Comparison of ENCODE assay signal across 1 cellular context in genomic region chr2:45650851-45651414, GRCh38.
TF ChIP-seq lines count a peak whose summit lies in the region.

No MANE protein-coding gene starts in this region.

TF ChIP-seq in GM12878, 131 proteins besides CTCF, POLR2A, EP300 and RAD21 (continued from another document and continues in another):
- TF ChIP-seq, protein P1, sequence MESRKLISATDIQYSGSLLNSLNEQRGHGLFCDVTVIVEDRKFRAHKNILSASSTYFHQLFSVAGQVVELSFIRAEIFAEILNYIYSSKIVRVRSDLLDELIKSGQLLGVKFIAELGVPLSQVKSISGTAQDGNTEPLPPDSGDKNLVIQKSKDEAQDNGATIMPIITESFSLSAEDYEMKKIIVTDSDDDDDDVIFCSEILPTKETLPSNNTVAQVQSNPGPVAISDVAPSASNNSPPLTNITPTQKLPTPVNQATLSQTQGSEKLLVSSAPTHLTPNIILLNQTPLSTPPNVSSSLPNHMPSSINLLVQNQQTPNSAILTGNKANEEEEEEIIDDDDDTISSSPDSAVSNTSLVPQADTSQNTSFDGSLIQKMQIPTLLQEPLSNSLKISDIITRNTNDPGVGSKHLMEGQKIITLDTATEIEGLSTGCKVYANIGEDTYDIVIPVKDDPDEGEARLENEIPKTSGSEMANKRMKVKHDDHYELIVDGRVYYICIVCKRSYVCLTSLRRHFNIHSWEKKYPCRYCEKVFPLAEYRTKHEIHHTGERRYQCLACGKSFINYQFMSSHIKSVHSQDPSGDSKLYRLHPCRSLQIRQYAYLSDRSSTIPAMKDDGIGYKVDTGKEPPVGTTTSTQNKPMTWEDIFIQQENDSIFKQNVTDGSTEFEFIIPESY (IDR thresholded peaks at IDR 0.05) = no peak
- TF ChIP-seq RELB (IDR thresholded peaks at IDR 0.05; ENCODE audit: low read depth) = peak; percentile 26; the same call in 1 of the 2 replicates
- no peak for TF ChIP-seq KDM1A (IDR thresholded peaks at IDR 0.05; ENCODE audit: borderline replicate concordance)
- TF ChIP-seq, protein P2, sequence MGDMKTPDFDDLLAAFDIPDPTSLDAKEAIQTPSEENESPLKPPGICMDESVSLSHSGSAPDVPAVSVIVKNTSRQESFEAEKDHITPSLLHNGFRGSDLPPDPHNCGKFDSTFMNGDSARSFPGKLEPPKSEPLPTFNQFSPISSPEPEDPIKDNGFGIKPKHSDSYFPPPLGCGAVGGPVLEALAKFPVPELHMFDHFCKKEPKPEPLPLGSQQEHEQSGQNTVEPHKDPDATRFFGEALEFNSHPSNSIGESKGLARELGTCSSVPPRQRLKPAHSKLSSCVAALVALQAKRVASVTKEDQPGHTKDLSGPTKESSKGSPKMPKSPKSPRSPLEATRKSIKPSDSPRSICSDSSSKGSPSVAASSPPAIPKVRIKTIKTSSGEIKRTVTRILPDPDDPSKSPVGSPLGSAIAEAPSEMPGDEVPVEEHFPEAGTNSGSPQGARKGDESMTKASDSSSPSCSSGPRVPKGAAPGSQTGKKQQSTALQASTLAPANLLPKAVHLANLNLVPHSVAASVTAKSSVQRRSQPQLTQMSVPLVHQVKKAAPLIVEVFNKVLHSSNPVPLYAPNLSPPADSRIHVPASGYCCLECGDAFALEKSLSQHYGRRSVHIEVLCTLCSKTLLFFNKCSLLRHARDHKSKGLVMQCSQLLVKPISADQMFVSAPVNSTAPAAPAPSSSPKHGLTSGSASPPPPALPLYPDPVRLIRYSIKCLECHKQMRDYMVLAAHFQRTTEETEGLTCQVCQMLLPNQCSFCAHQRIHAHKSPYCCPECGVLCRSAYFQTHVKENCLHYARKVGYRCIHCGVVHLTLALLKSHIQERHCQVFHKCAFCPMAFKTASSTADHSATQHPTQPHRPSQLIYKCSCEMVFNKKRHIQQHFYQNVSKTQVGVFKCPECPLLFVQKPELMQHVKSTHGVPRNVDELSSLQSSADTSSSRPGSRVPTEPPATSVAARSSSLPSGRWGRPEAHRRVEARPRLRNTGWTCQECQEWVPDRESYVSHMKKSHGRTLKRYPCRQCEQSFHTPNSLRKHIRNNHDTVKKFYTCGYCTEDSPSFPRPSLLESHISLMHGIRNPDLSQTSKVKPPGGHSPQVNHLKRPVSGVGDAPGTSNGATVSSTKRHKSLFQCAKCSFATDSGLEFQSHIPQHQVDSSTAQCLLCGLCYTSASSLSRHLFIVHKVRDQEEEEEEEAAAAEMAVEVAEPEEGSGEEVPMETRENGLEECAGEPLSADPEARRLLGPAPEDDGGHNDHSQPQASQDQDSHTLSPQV (IDR thresholded peaks at IDR 0.05) = no peak
- no peak for TF ChIP-seq NFYA (IDR thresholded peaks at IDR 0.05; ENCODE audit: borderline replicate concordance, low read depth, low read length)
- no peak for TF ChIP-seq FOS (IDR thresholded peaks at IDR 0.05; ENCODE audit: borderline replicate concordance, extremely low read depth, insufficient read length)
- TF ChIP-seq USF2 (IDR thresholded peaks at IDR 0.05; ENCODE audit: borderline replicate concordance, low read depth, low read length) = no peak
- TF ChIP-seq, protein P3, sequence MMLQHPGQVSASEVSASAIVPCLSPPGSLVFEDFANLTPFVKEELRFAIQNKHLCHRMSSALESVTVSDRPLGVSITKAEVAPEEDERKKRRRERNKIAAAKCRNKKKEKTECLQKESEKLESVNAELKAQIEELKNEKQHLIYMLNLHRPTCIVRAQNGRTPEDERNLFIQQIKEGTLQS (IDR thresholded peaks at IDR 0.05; ENCODE audit: borderline replicate concordance, extremely low read depth, low read depth, low read length) = no peak
- no peak for TF ChIP-seq KLF5 (IDR thresholded peaks at IDR 0.05; ENCODE audit: partially characterized antibody)
- TF ChIP-seq WRNIP1 (IDR thresholded peaks at IDR 0.05; ENCODE audit: borderline replicate concordance, low read depth, low read length) = no peak
- TF ChIP-seq, protein P4, sequence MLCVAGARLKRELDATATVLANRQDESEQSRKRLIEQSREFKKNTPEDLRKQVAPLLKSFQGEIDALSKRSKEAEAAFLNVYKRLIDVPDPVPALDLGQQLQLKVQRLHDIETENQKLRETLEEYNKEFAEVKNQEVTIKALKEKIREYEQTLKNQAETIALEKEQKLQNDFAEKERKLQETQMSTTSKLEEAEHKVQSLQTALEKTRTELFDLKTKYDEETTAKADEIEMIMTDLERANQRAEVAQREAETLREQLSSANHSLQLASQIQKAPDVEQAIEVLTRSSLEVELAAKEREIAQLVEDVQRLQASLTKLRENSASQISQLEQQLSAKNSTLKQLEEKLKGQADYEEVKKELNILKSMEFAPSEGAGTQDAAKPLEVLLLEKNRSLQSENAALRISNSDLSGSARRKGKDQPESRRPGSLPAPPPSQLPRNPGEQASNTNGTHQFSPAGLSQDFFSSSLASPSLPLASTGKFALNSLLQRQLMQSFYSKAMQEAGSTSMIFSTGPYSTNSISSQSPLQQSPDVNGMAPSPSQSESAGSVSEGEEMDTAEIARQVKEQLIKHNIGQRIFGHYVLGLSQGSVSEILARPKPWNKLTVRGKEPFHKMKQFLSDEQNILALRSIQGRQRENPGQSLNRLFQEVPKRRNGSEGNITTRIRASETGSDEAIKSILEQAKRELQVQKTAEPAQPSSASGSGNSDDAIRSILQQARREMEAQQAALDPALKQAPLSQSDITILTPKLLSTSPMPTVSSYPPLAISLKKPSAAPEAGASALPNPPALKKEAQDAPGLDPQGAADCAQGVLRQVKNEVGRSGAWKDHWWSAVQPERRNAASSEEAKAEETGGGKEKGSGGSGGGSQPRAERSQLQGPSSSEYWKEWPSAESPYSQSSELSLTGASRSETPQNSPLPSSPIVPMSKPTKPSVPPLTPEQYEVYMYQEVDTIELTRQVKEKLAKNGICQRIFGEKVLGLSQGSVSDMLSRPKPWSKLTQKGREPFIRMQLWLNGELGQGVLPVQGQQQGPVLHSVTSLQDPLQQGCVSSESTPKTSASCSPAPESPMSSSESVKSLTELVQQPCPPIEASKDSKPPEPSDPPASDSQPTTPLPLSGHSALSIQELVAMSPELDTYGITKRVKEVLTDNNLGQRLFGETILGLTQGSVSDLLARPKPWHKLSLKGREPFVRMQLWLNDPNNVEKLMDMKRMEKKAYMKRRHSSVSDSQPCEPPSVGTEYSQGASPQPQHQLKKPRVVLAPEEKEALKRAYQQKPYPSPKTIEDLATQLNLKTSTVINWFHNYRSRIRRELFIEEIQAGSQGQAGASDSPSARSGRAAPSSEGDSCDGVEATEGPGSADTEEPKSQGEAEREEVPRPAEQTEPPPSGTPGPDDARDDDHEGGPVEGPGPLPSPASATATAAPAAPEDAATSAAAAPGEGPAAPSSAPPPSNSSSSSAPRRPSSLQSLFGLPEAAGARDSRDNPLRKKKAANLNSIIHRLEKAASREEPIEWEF (IDR thresholded peaks at IDR 0.05; ENCODE audit: insufficient replicate concordance, low read depth, low read length) = no peak
- TF ChIP-seq SMAD1 (IDR thresholded peaks at IDR 0.05; ENCODE audit: low read depth, partially characterized antibody) = peak; percentile 38
- no peak; the same call in 1 of the 2 replicates for TF ChIP-seq NKRF (conservative IDR thresholded peaks at IDR 0.05)
- no peak for TF ChIP-seq KAT2A (conservative IDR thresholded peaks at IDR 0.05; ENCODE audit: control insufficient read depth, low read depth, low read length)
- TF ChIP-seq, protein P5, sequence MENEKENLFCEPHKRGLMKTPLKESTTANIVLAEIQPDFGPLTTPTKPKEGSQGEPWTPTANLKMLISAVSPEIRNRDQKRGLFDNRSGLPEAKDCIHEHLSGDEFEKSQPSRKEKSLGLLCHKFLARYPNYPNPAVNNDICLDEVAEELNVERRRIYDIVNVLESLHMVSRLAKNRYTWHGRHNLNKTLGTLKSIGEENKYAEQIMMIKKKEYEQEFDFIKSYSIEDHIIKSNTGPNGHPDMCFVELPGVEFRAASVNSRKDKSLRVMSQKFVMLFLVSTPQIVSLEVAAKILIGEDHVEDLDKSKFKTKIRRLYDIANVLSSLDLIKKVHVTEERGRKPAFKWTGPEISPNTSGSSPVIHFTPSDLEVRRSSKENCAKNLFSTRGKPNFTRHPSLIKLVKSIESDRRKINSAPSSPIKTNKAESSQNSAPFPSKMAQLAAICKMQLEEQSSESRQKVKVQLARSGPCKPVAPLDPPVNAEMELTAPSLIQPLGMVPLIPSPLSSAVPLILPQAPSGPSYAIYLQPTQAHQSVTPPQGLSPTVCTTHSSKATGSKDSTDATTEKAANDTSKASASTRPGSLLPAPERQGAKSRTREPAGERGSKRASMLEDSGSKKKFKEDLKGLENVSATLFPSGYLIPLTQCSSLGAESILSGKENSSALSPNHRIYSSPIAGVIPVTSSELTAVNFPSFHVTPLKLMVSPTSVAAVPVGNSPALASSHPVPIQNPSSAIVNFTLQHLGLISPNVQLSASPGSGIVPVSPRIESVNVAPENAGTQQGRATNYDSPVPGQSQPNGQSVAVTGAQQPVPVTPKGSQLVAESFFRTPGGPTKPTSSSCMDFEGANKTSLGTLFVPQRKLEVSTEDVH (IDR thresholded peaks at IDR 0.05; ENCODE audit: low read depth, partially characterized antibody) = peak; percentile 56
- TF ChIP-seq RFX5 (IDR thresholded peaks at IDR 0.05; ENCODE audit: low read depth, low read length) = 0 out of 2 replicates have a peak, but pooled peaks have one; percentile 24
- TF ChIP-seq SUPT20H (IDR thresholded peaks at IDR 0.05; ENCODE audit: borderline replicate concordance, control insufficient read depth, low read depth, low read length) = no peak
- TF ChIP-seq IRF3 (IDR thresholded peaks at IDR 0.05) = no peak
- peak; percentile 9; the same call in 1 of the 2 replicates for TF ChIP-seq ZNF384 (IDR thresholded peaks at IDR 0.05; ENCODE audit: borderline replicate concordance, low read depth, low read length)
- TF ChIP-seq JUND (IDR thresholded peaks at IDR 0.05; ENCODE audit: low read depth, low read length) = no peak
- peak; percentile 91 for TF ChIP-seq DPF2 (IDR thresholded peaks at IDR 0.05)
- TF ChIP-seq, protein P6, sequence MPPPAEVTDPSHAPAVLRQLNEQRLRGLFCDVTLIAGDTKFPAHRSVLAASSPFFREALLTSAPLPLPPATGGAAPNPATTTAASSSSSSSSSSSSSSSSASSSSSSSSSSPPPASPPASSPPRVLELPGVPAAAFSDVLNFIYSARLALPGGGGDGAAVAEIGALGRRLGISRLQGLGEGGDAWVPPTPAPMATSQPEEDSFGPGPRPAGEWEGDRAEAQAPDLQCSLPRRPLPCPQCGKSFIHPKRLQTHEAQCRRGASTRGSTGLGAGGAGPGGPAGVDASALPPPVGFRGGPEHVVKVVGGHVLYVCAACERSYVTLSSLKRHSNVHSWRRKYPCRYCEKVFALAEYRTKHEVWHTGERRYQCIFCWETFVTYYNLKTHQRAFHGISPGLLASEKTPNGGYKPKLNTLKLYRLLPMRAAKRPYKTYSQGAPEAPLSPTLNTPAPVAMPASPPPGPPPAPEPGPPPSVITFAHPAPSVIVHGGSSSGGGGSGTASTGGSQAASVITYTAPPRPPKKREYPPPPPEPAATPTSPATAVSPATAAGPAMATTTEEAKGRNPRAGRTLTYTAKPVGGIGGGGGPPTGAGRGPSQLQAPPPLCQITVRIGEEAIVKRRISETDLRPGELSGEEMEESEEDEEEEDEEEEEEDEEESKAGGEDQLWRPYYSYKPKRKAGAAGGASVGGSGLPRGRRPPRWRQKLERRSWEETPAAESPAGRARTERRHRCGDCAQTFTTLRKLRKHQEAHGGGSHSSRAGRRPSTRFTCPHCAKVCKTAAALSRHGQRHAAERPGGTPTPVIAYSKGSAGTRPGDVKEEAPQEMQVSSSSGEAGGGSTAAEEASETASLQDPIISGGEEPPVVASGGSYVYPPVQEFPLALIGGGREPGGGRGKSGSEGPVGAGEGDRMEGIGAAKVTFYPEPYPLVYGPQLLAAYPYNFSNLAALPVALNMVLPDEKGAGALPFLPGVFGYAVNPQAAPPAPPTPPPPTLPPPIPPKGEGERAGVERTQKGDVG (CRISPR knock-in tag; IDR thresholded peaks at IDR 0.05) = no peak
- TF ChIP-seq NFXL1 (IDR thresholded peaks at IDR 0.05; ENCODE audit: borderline replicate concordance) = 0 out of 2 replicates have a peak, but pooled peaks have one; percentile 37
- TF ChIP-seq TBL1XR1 (IDR thresholded peaks at IDR 0.05; ENCODE audit: low read depth, low read length) = no peak
- TF ChIP-seq ZNF24 (IDR thresholded peaks at IDR 0.05) = 0 out of 2 replicates have a peak, but pooled peaks have one; percentile 29
